Comparison of ENCODE assay signal across 8 cellular contexts in genomic region chr20:53547664-53548239, GRCh38. TPM values are rescaled to one million over a fixed set of nuclear protein-coding genes. Genes with fewer than 3 reads are reported as not detected.
DNase-seq lines count a peak whose midpoint lies in the region; ATAC-seq, FAIRE-seq and TF ChIP-seq lines count a peak whose summit lies in the region.

No MANE protein-coding gene starts in this region.

- ATAC-seq in activated CD8-positive, alpha-beta T cell treated with anti-CD3 and anti-CD28 coated beads, Interleukin-2, amount 10 ng/mL, durations not matched to agents 7 days and 5 days = peak; percentile 51
- peak; percentile 77 for ATAC-seq in foreskin keratinocyte
- no peak for ATAC-seq in GM19023 (IDR thresholded peaks at IDR 0.05; ENCODE audit: unreplicated experiment)
- no peak for ATAC-seq in GM21825 (IDR thresholded peaks at IDR 0.05; ENCODE audit: unreplicated experiment)

- no peaks in the 10 kb centered on the region for H3K36me3 Mint-ChIP-seq in HFFc6 (ENCODE audit: low read depth)
- H3K36me3 Mint-ChIP-seq in activated CD8-positive, alpha-beta T cell treated with anti-CD3 and anti-CD28 coated beads, Interleukin-2, amount 10 ng/mL, durations not matched to agents 7 days and 5 days (ENCODE audit: low read depth) = no peaks in the 10 kb centered on the region
- H3K36me3 Mint-ChIP-seq in osteocyte (ENCODE audit: unreplicated experiment) = no peaks in the 10 kb centered on the region

- peak; percentile 93 for TF ChIP-seq CTCF in D721Med (IDR thresholded peaks at IDR 0.05; ENCODE audit: insufficient read depth, missing control alignments)
- TF ChIP-seq CTCF in HFFc6 (IDR thresholded peaks at IDR 0.05) = peak; percentile 84
- TF ChIP-seq CTCF in foreskin keratinocyte (conservative IDR thresholded peaks at IDR 0.05) = peak; percentile 91
- TF ChIP-seq CTCF in osteocyte (IDR thresholded peaks at IDR 0.05) = peak; percentile 82

- H3K27ac ChIP-seq in foreskin keratinocyte = no peak overlapping the region

- no peak overlapping the region for H3K4me3 Mint-ChIP-seq in HFFc6
- H3K4me3 Mint-ChIP-seq in activated CD8-positive, alpha-beta T cell treated with anti-CD3 and anti-CD28 coated beads, Interleukin-2, amount 10 ng/mL, durations not matched to agents 7 days and 5 days = no peak overlapping the region
- H3K4me3 Mint-ChIP-seq in osteocyte (ENCODE audit: unreplicated experiment) = no peak overlapping the region

- peaks cover 8% of the 10 kb centered on the region for H3K4me1 Mint-ChIP-seq in HFFc6 (ENCODE audit: low read depth)
- peaks cover 4% of the 10 kb centered on the region for H3K4me1 Mint-ChIP-seq in activated CD8-positive, alpha-beta T cell treated with anti-CD3 and anti-CD28 coated beads, Interleukin-2, amount 10 ng/mL, durations not matched to agents 7 days and 5 days (ENCODE audit: low read depth)
- peaks cover 1% of the 10 kb centered on the region for H3K4me1 Mint-ChIP-seq in osteocyte (ENCODE audit: unreplicated experiment)

- H3K27me3 Mint-ChIP-seq in HFFc6 (ENCODE audit: insufficient read depth) (no peaks in the 10 kb centered on the region; the same call in 1 of the 2 replicates), osteocyte (ENCODE audit: unreplicated experiment) (no peaks in the 10 kb centered on the region)
- H3K27me3 Mint-ChIP-seq in activated CD8-positive, alpha-beta T cell treated with anti-CD3 and anti-CD28 coated beads, Interleukin-2, amount 10 ng/mL, durations not matched to agents 7 days and 5 days (ENCODE audit: low read depth) = no peaks in the 10 kb centered on the region

- DNase-seq in D721Med (ENCODE audit: insufficient read length, low spot score) = peak; percentile 40
- DNase-seq in HFFc6 = peak; percentile 68
- DNase-seq in NCI-H524 treated with DMSO at 0.1 percent for 48 hours (lab: John Stamatoyannopoulos, UW) = peak; percentile 29
- DNase-seq in activated CD8-positive, alpha-beta T cell treated with anti-CD3 and anti-CD28 coated beads, Interleukin-2, amount 10 ng/mL, durations not matched to agents 7 days and 5 days = peak; percentile 56
- peak; percentile 18 to 49 for DNase-seq in foreskin keratinocyte
- DNase-seq in osteocyte (ENCODE audit: extremely low spot score, unreplicated experiment) = no peak

- H3K4me1 ChIP-seq in foreskin keratinocyte = no peaks in the 10 kb centered on the region

- CTCF ChIA-PET in activated CD8-positive, alpha-beta T cell treated with anti-CD3 and anti-CD28 coated beads, Interleukin-2, amount 10 ng/mL, durations not matched to agents 7 days and 5 days (lab: Charles Lee) = interaction anchor here (0.6 to 2.0 kb wide), 26 partner anchors 9 to 1235 kb away, joined by 3 to 9 read pairs (median 4); partner anchors contain the start of gene PFDN4

- FAIRE-seq in D721Med (lab: Jason Lieb, UNC) = no peak

- POLR2A ChIA-PET in activated CD8-positive, alpha-beta T cell treated with anti-CD3 and anti-CD28 coated beads, Interleukin-2, amount 10 ng/mL, durations not matched to agents 7 days and 5 days (lab: Charles Lee) = no interaction called here

- no peaks in the 10 kb centered on the region for H3K27me3 ChIP-seq in foreskin keratinocyte

- H3K27ac Mint-ChIP-seq in HFFc6 (no peak overlapping the region), osteocyte (ENCODE audit: unreplicated experiment) (no peak overlapping the region)
- no peak overlapping the region for H3K27ac Mint-ChIP-seq in activated CD8-positive, alpha-beta T cell treated with anti-CD3 and anti-CD28 coated beads, Interleukin-2, amount 10 ng/mL, durations not matched to agents 7 days and 5 days

- no peaks in the 10 kb centered on the region for H3K9me3 Mint-ChIP-seq in HFFc6
- no peaks in the 10 kb centered on the region for H3K9me3 Mint-ChIP-seq in activated CD8-positive, alpha-beta T cell treated with anti-CD3 and anti-CD28 coated beads, Interleukin-2, amount 10 ng/mL, durations not matched to agents 7 days and 5 days (ENCODE audit: insufficient read depth)
- no peaks in the 10 kb centered on the region for H3K9me3 Mint-ChIP-seq in osteocyte (ENCODE audit: unreplicated experiment)

RNA-seq across cellular contexts. Expression of gene ZNF217, which starts 45.9 kb away (rescaled TPM):
- total RNA-seq in HFFc6 (2021; fragmentation: NEBNext Ultra II Directional; extraction: Animal tissue kit (Norgen Biotek cat#: 25700)) = 10 to 100 TPM; 38.5 to 42.9 (median 40.1) TPM
- total RNA-seq in activated CD8-positive, alpha-beta T cell treated with anti-CD3 and anti-CD28 coated beads, Interleukin-2, amount 10 ng/mL, durations not matched to agents 7 days and 5 days = 100 to 1,000 TPM; 104 to 113 TPM
- total RNA-seq in foreskin keratinocyte = 36.8 and 37.4 TPM in 2 replicates
- 5.1 and 5.9 TPM in 2 replicates for polyA plus RNA-seq in foreskin keratinocyte
- total RNA-seq in osteocyte = 44.3 and 47.2 TPM in 2 replicates

Comparison
In these comparisons a context has a peak if more than half of its experiments do, and no peak if none do; other contexts are left out.
1. ATAC-seq: peak in activated CD8-positive, alpha-beta T cell treated with anti-CD3 and anti-CD28 coated beads, Interleukin-2, amount 10 ng/mL, durations not matched to agents 7 days and 5 days (single experiment) and foreskin keratinocyte (single experiment); none in GM19023 (single experiment) and GM21825 (single experiment).
2. Peak in every context shown above with its lines, with median percentiles within 50 percentile points of each other: CTCF ChIP-seq.